7 cellular contexts compared by ENCODE assay signal in genomic region chr4:135949926-135950325, GRCh38.
"Had no signal": no experiment of that assay in that cellular context is flagged by ENCODE, and none has a peak within 500 bp of the region (broad histone marks: within the 10 kb centered on the region; RNA-seq: fewer than 3 reads in every experiment).

No MANE protein-coding gene starts in this region.

- H3K4me3 ChIP-seq: GM23338 had no signal

- ATAC-seq: GM23338 had no signal

- FAIRE-seq: H1, H54, HTR-8/SVneo had no signal

- DNase-seq: H9, HCEC 1CT, IMR-90 had no signal
